In the genomic region with DNA sequence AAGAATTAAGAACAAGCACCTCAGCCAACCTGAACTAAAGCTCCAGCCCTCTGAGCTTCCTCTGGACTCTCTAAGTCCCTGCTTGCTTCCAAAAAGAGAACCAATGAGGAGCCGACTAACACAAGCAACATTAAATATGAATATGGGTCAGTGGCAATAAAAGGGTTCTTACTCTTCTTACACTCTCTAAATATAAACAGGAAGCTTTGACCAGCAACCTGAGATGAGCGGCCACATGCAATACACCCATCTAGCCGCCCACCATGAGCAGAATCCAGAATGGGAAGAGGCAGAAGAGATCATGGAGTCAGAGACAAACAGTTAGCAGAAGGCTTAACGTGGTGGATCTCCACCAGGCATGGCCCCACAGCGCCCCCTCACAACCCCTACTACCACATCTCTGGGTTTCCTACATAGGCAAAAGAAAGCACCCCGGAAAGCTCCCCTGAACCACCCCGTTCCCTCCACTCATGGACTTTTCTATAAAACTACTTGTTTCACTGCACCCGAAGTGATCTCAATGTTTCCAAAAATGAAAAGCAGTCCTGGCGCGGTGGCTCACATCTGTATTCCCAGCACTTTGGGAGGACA, we compare ENCODE assay signal across 1 cellular context.
TF ChIP-seq lines count a peak whose summit lies in the region.

No MANE protein-coding gene starts in this region.

TF ChIP-seq in HepG2, 621 proteins besides CTCF, POLR2A, EP300 and RAD21:
- peak; percentile 17; the same call in 1 of the 2 replicates for TF ChIP-seq STAG1 (CRISPR knock-in tag; IDR thresholded peaks at IDR 0.05)
- no peak for TF ChIP-seq HMGA1 (CRISPR knock-in tag; conservative IDR thresholded peaks at IDR 0.05)
